ENCODE assay signal across 1 cellular context in the genomic region with DNA sequence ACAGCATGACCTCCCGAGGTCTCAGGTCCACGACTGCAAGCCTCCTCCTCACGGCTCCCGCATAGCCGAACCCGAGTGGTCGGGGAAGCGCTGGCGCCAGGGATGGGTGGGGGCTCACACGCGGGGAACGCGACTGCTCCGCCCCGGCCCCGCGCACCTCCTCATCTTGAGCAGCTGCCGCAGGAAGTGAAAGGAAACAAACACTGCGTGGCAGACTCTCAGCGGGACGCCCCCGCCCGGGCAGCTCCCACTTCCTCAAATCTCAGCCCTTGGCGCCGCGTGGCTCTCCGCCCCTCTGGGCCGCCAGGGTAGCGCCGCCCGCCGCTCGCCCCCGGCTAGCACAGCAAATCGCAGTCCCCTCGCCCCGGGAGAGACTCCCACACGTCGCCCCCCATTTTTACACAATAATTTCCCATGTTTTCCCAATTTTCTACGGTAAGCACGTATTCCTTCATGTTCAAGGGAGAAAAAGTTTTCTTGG.
TF ChIP-seq lines count a peak whose summit lies in the region.

A gene with protein sequence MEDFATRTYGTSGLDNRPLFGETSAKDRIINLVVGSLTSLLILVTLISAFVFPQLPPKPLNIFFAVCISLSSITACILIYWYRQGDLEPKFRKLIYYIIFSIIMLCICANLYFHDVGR (minus strand): TSS at position 188 of the 481 bp plus-strand sequence. CDS start 229 bp downstream, outside the sequence.

TF ChIP-seq in HEK293, 187 proteins besides CTCF, POLR2A, EP300 and RAD21 (continued from another document and continues in another):
- TF ChIP-seq ZNF132 (tag by site-specific recombination; IDR thresholded peaks at IDR 0.05; ENCODE audit: borderline replicate concordance) (no peak), SETDB1 (IDR thresholded peaks at IDR 0.05; ENCODE audit: insufficient read length, low read length) (no peak), KLF16 (tag by site-specific recombination; IDR thresholded peaks at IDR 0.05) (no peak), ZIC2 (tag by site-specific recombination; IDR thresholded peaks at IDR 0.05) (peak; percentile 63), ZBTB8A (tag by site-specific recombination; IDR thresholded peaks at IDR 0.05) (0 out of 2 replicates have a peak, but pooled peaks have one; percentile 47), ZNF175 (tag by site-specific recombination; IDR thresholded peaks at IDR 0.05) (no peak), ZFHX2 (tag by site-specific recombination; conservative IDR thresholded peaks at IDR 0.05) (peak; percentile 87), ZNF2 (tag by site-specific recombination; IDR thresholded peaks at IDR 0.05) (no peak), GLIS1 (tag by site-specific recombination; IDR thresholded peaks at IDR 0.05) (peak; percentile 8; the same call in 1 of the 2 replicates), ZFP37 (tag by site-specific recombination; IDR thresholded peaks at IDR 0.05) (0 out of 2 replicates have a peak, but pooled peaks have one; percentile 42), KLF10 (tag by site-specific recombination; IDR thresholded peaks at IDR 0.05) (0 out of 2 replicates have a peak, but pooled peaks have one; percentile 45), ZNF416 (tag by site-specific recombination; IDR thresholded peaks at IDR 0.05) (no peak), IKZF3 (tag by site-specific recombination; IDR thresholded peaks at IDR 0.05) (peak; percentile 29; the same call in 1 of the 2 replicates), ZNF239 (tag by site-specific recombination; IDR thresholded peaks at IDR 0.05) (no peak), KLF7 (tag by site-specific recombination; IDR thresholded peaks at IDR 0.05; ENCODE audit: borderline replicate concordance) (no peak), ZNF776 (tag by site-specific recombination; IDR thresholded peaks at IDR 0.05; ENCODE audit: borderline replicate concordance) (no peak), ZNF223 (tag by site-specific recombination; IDR thresholded peaks at IDR 0.05) (no peak), ZNF624 (tag by site-specific recombination; IDR thresholded peaks at IDR 0.05) (no peak), ZNF341 (tag by site-specific recombination; IDR thresholded peaks at IDR 0.05; ENCODE audit: low read depth) (no peak), ZEB2 (tag by site-specific recombination; IDR thresholded peaks at IDR 0.05) (0 out of 2 replicates have a peak, but pooled peaks have one; percentile 23), ZNF501 (tag by site-specific recombination; IDR thresholded peaks at IDR 0.05) (peak; percentile 16; the same call in 1 of the 2 replicates), ZNF391 (tag by site-specific recombination; IDR thresholded peaks at IDR 0.05; ENCODE audit: borderline replicate concordance, low read depth) (no peak), ZNF354C (tag by site-specific recombination; IDR thresholded peaks at IDR 0.05; ENCODE audit: borderline replicate concordance, low read depth) (no peak), WT1 (tag by site-specific recombination; IDR thresholded peaks at IDR 0.05) (peak; percentile 61), TSHZ1 (tag by site-specific recombination; IDR thresholded peaks at IDR 0.05; ENCODE audit: borderline replicate concordance) (no peak), ZNF292 (tag by site-specific recombination; IDR thresholded peaks at IDR 0.05; ENCODE audit: borderline replicate concordance, low read depth) (no peak), ZNF571 (tag by site-specific recombination; IDR thresholded peaks at IDR 0.05) (no peak), ZNF174 (tag by site-specific recombination; IDR thresholded peaks at IDR 0.05) (no peak), SP7 (tag by site-specific recombination; IDR thresholded peaks at IDR 0.05) (peak; percentile 19; the same call in 1 of the 2 replicates), GLIS2 (tag by site-specific recombination; IDR thresholded peaks at IDR 0.05) (peak; percentile 63), KLF1 (tag by site-specific recombination; IDR thresholded peaks at IDR 0.05) (peak; percentile 31; the same call in 1 of the 2 replicates), SP2 (tag by site-specific recombination; IDR thresholded peaks at IDR 0.05) (peak; percentile 58), ZNF610 (tag by site-specific recombination; IDR thresholded peaks at IDR 0.05; ENCODE audit: borderline replicate concordance) (no peak), ZNF423 (tag by site-specific recombination; IDR thresholded peaks at IDR 0.05) (0 out of 2 replicates have a peak, but pooled peaks have one; percentile 45), HIC1 (tag by site-specific recombination; IDR thresholded peaks at IDR 0.05) (peak; percentile 61; the same call in 1 of the 2 replicates), KLF8 (tag by site-specific recombination; IDR thresholded peaks at IDR 0.05) (peak; percentile 49; the same call in 1 of the 2 replicates), ZNF670 (tag by site-specific recombination; IDR thresholded peaks at IDR 0.05; ENCODE audit: low read depth) (no peak), SP3 (tag by site-specific recombination; IDR thresholded peaks at IDR 0.05) (peak; percentile 59), ZNF621 (tag by site-specific recombination; IDR thresholded peaks at IDR 0.05) (no peak), ZNF785 (tag by site-specific recombination; IDR thresholded peaks at IDR 0.05) (no peak), ATF2 (tag by site-specific recombination; IDR thresholded peaks at IDR 0.05; ENCODE audit: low read depth) (no peak), ZNF112 (tag by site-specific recombination; IDR thresholded peaks at IDR 0.05) (no peak), ZNF10 (tag by site-specific recombination; IDR thresholded peaks at IDR 0.05) (no peak), ZSCAN30 (tag by site-specific recombination; IDR thresholded peaks at IDR 0.05) (no peak), ZFP41 (tag by site-specific recombination; IDR thresholded peaks at IDR 0.05; ENCODE audit: borderline replicate concordance) (no peak), ZNF350 (tag by site-specific recombination; IDR thresholded peaks at IDR 0.05) (no peak), ZNF514 (tag by site-specific recombination; IDR thresholded peaks at IDR 0.05) (no peak)
- TF ChIP-seq, protein P1, sequence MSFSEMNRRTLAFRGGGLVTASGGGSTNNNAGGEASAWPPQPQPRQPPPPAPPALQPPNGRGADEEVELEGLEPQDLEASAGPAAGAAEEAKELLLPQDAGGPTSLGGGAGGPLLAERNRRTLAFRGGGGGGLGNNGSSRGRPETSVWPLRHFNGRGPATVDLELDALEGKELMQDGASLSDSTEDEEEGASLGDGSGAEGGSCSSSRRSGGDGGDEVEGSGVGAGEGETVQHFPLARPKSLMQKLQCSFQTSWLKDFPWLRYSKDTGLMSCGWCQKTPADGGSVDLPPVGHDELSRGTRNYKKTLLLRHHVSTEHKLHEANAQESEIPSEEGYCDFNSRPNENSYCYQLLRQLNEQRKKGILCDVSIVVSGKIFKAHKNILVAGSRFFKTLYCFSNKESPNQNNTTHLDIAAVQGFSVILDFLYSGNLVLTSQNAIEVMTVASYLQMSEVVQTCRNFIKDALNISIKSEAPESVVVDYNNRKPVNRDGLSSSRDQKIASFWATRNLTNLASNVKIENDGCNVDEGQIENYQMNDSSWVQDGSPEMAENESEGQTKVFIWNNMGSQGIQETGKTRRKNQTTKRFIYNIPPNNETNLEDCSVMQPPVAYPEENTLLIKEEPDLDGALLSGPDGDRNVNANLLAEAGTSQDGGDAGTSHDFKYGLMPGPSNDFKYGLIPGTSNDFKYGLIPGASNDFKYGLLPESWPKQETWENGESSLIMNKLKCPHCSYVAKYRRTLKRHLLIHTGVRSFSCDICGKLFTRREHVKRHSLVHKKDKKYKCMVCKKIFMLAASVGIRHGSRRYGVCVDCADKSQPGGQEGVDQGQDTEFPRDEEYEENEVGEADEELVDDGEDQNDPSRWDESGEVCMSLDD (tag by site-specific recombination; IDR thresholded peaks at IDR 0.05), result 0 out of 2 replicates have a peak, but pooled peaks have one; percentile 14
- TF ChIP-seq, protein P2, sequence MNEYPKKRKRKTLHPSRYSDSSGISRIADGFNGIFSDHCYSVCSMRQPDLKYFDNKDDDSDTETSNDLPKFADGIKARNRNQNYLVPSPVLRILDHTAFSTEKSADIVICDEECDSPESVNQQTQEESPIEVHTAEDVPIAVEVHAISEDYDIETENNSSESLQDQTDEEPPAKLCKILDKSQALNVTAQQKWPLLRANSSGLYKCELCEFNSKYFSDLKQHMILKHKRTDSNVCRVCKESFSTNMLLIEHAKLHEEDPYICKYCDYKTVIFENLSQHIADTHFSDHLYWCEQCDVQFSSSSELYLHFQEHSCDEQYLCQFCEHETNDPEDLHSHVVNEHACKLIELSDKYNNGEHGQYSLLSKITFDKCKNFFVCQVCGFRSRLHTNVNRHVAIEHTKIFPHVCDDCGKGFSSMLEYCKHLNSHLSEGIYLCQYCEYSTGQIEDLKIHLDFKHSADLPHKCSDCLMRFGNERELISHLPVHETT (tag by site-specific recombination; IDR thresholded peaks at IDR 0.05), result no peak
- TF ChIP-seq, protein P3, sequence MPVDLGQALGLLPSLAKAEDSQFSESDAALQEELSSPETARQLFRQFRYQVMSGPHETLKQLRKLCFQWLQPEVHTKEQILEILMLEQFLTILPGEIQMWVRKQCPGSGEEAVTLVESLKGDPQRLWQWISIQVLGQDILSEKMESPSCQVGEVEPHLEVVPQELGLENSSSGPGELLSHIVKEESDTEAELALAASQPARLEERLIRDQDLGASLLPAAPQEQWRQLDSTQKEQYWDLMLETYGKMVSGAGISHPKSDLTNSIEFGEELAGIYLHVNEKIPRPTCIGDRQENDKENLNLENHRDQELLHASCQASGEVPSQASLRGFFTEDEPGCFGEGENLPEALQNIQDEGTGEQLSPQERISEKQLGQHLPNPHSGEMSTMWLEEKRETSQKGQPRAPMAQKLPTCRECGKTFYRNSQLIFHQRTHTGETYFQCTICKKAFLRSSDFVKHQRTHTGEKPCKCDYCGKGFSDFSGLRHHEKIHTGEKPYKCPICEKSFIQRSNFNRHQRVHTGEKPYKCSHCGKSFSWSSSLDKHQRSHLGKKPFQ (tag by site-specific recombination; IDR thresholded peaks at IDR 0.05), result no peak
- TF ChIP-seq, protein P4, sequence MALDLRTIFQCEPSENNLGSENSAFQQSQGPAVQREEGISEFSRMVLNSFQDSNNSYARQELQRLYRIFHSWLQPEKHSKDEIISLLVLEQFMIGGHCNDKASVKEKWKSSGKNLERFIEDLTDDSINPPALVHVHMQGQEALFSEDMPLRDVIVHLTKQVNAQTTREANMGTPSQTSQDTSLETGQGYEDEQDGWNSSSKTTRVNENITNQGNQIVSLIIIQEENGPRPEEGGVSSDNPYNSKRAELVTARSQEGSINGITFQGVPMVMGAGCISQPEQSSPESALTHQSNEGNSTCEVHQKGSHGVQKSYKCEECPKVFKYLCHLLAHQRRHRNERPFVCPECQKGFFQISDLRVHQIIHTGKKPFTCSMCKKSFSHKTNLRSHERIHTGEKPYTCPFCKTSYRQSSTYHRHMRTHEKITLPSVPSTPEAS (tag by site-specific recombination; IDR thresholded peaks at IDR 0.05), result no peak
